ENCODE assay signal across 8 cellular contexts in genomic region chr10:124648131-124648475, GRCh38.
DNase-seq lines count a peak whose midpoint lies in the region; ATAC-seq and TF ChIP-seq lines count a peak whose summit lies in the region.

No MANE protein-coding gene starts in this region.

- peaks cover 0 to 12% (median 0%) of the 10 kb centered on the region in 3 donors for H3K36me3 Mint-ChIP-seq in CD8-positive, alpha-beta memory T cell
- H3K36me3 Mint-ChIP-seq in endothelial cell (ENCODE audit: low read depth, unreplicated experiment), result no peaks in the 10 kb centered on the region

- no peaks in the 10 kb centered on the region for H3K9me3 Mint-ChIP-seq in CD8-positive, alpha-beta memory T cell
- H3K9me3 Mint-ChIP-seq in endothelial cell (ENCODE audit: unreplicated experiment), result no peaks in the 10 kb centered on the region

- TF ChIP-seq CTCF in Peyer's patch (IDR thresholded peaks at IDR 0.05) (no peak), endothelial cell (IDR thresholded peaks at IDR 0.05; ENCODE audit: unreplicated experiment) (no peak), prostate gland (IDR thresholded peaks at IDR 0.05) (no peak)

- intact Hi-C loops in prostate gland (cut with DNase I), result loop anchor here (5.0 kb wide), 2 partner anchors 94 to 111 kb away; partner anchors contain the start of gene FAM53B

- ATAC-seq in GM21529 (IDR thresholded peaks at IDR 0.05; ENCODE audit: unreplicated experiment), result no peak

- H3K27me3 Mint-ChIP-seq in CD8-positive, alpha-beta memory T cell, result no peaks in the 10 kb centered on the region
- H3K27me3 Mint-ChIP-seq in endothelial cell (ENCODE audit: unreplicated experiment), result peaks cover 5% of the 10 kb centered on the region

- peak overlapping the region; percentile 75 for H3K27ac ChIP-seq in CD8-positive, alpha-beta memory T cell (ENCODE audit: low read depth, low read length)
- peak overlapping the region; percentile 76 to 87 (median 81) for H3K27ac ChIP-seq in Peyer's patch
- H3K27ac ChIP-seq in prostate gland, result peak overlapping the region; percentile 3 to 28

- CTCF ChIA-PET in CD8-positive, alpha-beta memory T cell (lab: Charles Lee), result interaction anchor here (0.8 to 8.3 kb wide), 28 partner anchors 9 to 259 kb away, joined by 3 to 110 read pairs (median 9); partner anchors contain the start of gene FAM53B

- peak overlapping the region; percentile 75 to 95 (median 84) for H3K4me3 Mint-ChIP-seq in CD8-positive, alpha-beta memory T cell
- no peak overlapping the region for H3K4me3 Mint-ChIP-seq in endothelial cell (ENCODE audit: unreplicated experiment)

- peak overlapping the region; percentile 41 for H3K4me3 ChIP-seq in CD8-positive, alpha-beta memory T cell (ENCODE audit: low read length)
- H3K4me3 ChIP-seq in Peyer's patch (no peak overlapping the region), prostate gland (no peak overlapping the region)

- H3K27me3 ChIP-seq in CD8-positive, alpha-beta memory T cell (ENCODE audit: insufficient read depth, low read length, poor library complexity, severe bottlenecking), result no peaks in the 10 kb centered on the region
- H3K27me3 ChIP-seq in Peyer's patch (no peaks in the 10 kb centered on the region), prostate gland (replicated peaks; ENCODE audit: insufficient read depth) (no peaks in the 10 kb centered on the region)

- POLR2A ChIA-PET in CD8-positive, alpha-beta memory T cell (lab: Charles Lee), result interaction anchor here (1.2 to 4.2 kb wide), 9 partner anchors 11 to 94 kb away, joined by 3 to 34 read pairs (median 9); no protein-coding TSS in a partner anchor

- TF ChIP-seq POLR2A in Peyer's patch (IDR thresholded peaks at IDR 0.05), result no peak
- no peak for TF ChIP-seq POLR2A in prostate gland (IDR thresholded peaks at IDR 0.05)

- H3K4me1 ChIP-seq in CD8-positive, alpha-beta memory T cell (ENCODE audit: insufficient read depth, low read length), result peaks cover 91% of the 10 kb centered on the region
- H3K4me1 ChIP-seq in Peyer's patch, result peaks cover 15 to 68% (median 63%) of the 10 kb centered on the region in 4 donors
- peaks cover 5% of the 10 kb centered on the region for H3K4me1 ChIP-seq in prostate gland (replicated peaks)

- H3K36me3 ChIP-seq in CD8-positive, alpha-beta memory T cell (ENCODE audit: insufficient read depth, low read length), result no peaks in the 10 kb centered on the region
- peaks cover 0 to 3% (median 0%) of the 10 kb centered on the region in 3 donors for H3K36me3 ChIP-seq in Peyer's patch
- H3K36me3 ChIP-seq in prostate gland, result no peaks in the 10 kb centered on the region

- DNase-seq in CD8-positive, alpha-beta memory T cell, result no peak
- DNase-seq in Peyer's patch (no peak), endothelial cell (ENCODE audit: low spot score) (no peak), prostate gland (ENCODE audit: low spot score) (no peak), germinal center (ENCODE audit: low spot score) (no peak), NCI-H1436 treated with DMSO at 0.1 percent for 48 hours (lab: John Stamatoyannopoulos, UW) (no peak)
- DNase-seq in stimulated activated CD4-positive, alpha-beta T cell treated with anti-CD3 and anti-CD28 coated beads, Interleukin-12 subunit alpha, Interleukin-12 subunit beta, amount 100 ng/mL, for 4 hours, result no peak

- H3K4me1 Mint-ChIP-seq in CD8-positive, alpha-beta memory T cell, result peaks cover 93 to 100% (median 94%) of the 10 kb centered on the region in 3 donors
- peaks cover 37% of the 10 kb centered on the region for H3K4me1 Mint-ChIP-seq in endothelial cell (ENCODE audit: unreplicated experiment)

- peak overlapping the region; percentile 96 to 100 (median 98) for H3K27ac Mint-ChIP-seq in CD8-positive, alpha-beta memory T cell
- H3K27ac Mint-ChIP-seq in endothelial cell (ENCODE audit: unreplicated experiment), result peak overlapping the region; percentile 75

- WGBS in prostate gland, result 46% methylated on average over 7 of the region's 7 CpGs

- H3K9me3 ChIP-seq in CD8-positive, alpha-beta memory T cell (ENCODE audit: low read length), result no peaks in the 10 kb centered on the region
- H3K9me3 ChIP-seq in Peyer's patch, result no peaks in the 10 kb centered on the region
- H3K9me3 ChIP-seq in prostate gland, result no peaks in the 10 kb centered on the region

Comparison
In these comparisons a context has a peak if more than half of its experiments do, and no peak if none do; other contexts are left out.
1. H3K27ac ChIP-seq: peak in every context shown above with its lines; median percentile 81 in Peyer's patch; 75 in CD8-positive, alpha-beta memory T cell; 16 in prostate gland.